ENCODE assay signal across 31 cellular contexts in genomic region chr17:30133197-30133596, GRCh38.
"Had no signal": no experiment of that assay in that cellular context is flagged by ENCODE, and none has a peak within 500 bp of the region (broad histone marks: within the 10 kb centered on the region; RNA-seq: fewer than 3 reads in every experiment).

No MANE protein-coding gene starts in this region.

- H3K4me1 ChIP-seq: ascending aorta, breast epithelium, colonic mucosa had no signal

- H3K36me3 ChIP-seq: breast epithelium, colonic mucosa had no signal

- H3K4me3 ChIP-seq: ascending aorta, breast epithelium, cardiac muscle cell, colonic mucosa had no signal

- H3K27ac Mint-ChIP-seq: activated B cell treated with CpG ODN at 0.5 μM for 24 hours; activated CD4-positive, alpha-beta memory T cell treated with anti-CD3 and anti-CD28 coated beads, Interleukin-2, amount 10 ng/mL, durations not matched to agents 7 days and 5 days; activated CD4-positive, alpha-beta T cell treated with anti-CD3 and anti-CD28 coated beads, Interleukin-2, amount 10 ng/mL, durations not matched to agents 7 days and 5 days; activated naive CD4-positive, alpha-beta T cell treated with anti-CD3 and anti-CD28 coated beads, Interleukin-2, amount 10 ng/mL, durations not matched to agents 7 days and 5 days; activated naive CD4-positive, alpha-beta T cell treated with anti-CD3 and anti-CD28 coated beads, Interleukin-2, amount 50 U/mL, for 72 hours; activated naive CD8-positive, alpha-beta T cell treated with anti-CD3 and anti-CD28 coated beads, Interleukin-2, amount 10 ng/mL, durations not matched to agents 7 days and 5 days; activated T-cell treated with anti-CD3 and anti-CD28 coated beads, Interleukin-2, amount 50 U/mL, for 24 hours; brain; T-helper 1 cell treated with Interleukin-12 subunit alpha and Interleukin-12 subunit beta and Interleukin-4 antibody, amounts not matched to agents 30 μg/mL and 1 μg/mL, for 36 hours; T-helper 2 cell treated with Interferon-gamma antibody and Interleukin-4, amounts not matched to agents 5 μg/mL and 100 μg/mL, for 36 hours had no signal

- H3K4me3 Mint-ChIP-seq: activated B cell treated with CpG ODN at 0.5 μM for 24 hours; activated CD4-positive, alpha-beta memory T cell treated with anti-CD3 and anti-CD28 coated beads, Interleukin-2, amount 10 ng/mL, durations not matched to agents 7 days and 5 days; activated CD4-positive, alpha-beta T cell treated with anti-CD3 and anti-CD28 coated beads for 36 hours; activated CD4-positive, alpha-beta T cell treated with anti-CD3 and anti-CD28 coated beads, Interleukin-2, amount 10 ng/mL, durations not matched to agents 7 days and 5 days; activated naive CD4-positive, alpha-beta T cell treated with anti-CD3 and anti-CD28 coated beads, Interleukin-2, amount 10 ng/mL, durations not matched to agents 7 days and 5 days; activated naive CD8-positive, alpha-beta T cell treated with anti-CD3 and anti-CD28 coated beads, Interleukin-2, amount 10 ng/mL, durations not matched to agents 7 days and 5 days; activated T-cell treated with anti-CD3 and anti-CD28 coated beads, Interleukin-2, amount 50 U/mL, for 24 hours; activated T-cell treated with anti-CD3 and anti-CD28 coated beads, Interleukin-2, amount 50 U/mL, for 72 hours; brain; T-helper 1 cell treated with Interleukin-12 subunit alpha and Interleukin-12 subunit beta and Interleukin-4 antibody, amounts not matched to agents 30 μg/mL and 1 μg/mL, for 36 hours; T-helper 2 cell treated with Interferon-gamma antibody and Interleukin-4, amounts not matched to agents 5 μg/mL and 100 μg/mL, for 36 hours had no signal

- DNase-seq: activated B cell treated with CpG ODN at 0.5 μM for 24 hours; activated CD4-positive, alpha-beta memory T cell treated with anti-CD3 and anti-CD28 coated beads, Interleukin-2, amount 10 ng/mL, durations not matched to agents 7 days and 5 days; activated CD4-positive, alpha-beta T cell treated with anti-CD3 and anti-CD28 coated beads for 36 hours; activated CD4-positive, alpha-beta T cell treated with anti-CD3 and anti-CD28 coated beads, Interleukin-2, amount 10 ng/mL, durations not matched to agents 7 days and 5 days; activated CD4-positive, alpha-beta T cell treated with anti-CD3 and anti-CD28 coated beads, Interleukin-2, amount 50 U/mL, for 4 hours; activated CD8-positive, alpha-beta memory T cell treated with anti-CD3 and anti-CD28 coated beads, Interleukin-2, amount 50 U/mL, for 48 hours; activated gamma-delta T cell; activated naive CD4-positive, alpha-beta T cell; activated naive CD4-positive, alpha-beta T cell treated with anti-CD3 and anti-CD28 coated beads, Interleukin-2, amount 10 ng/mL, durations not matched to agents 7 days and 5 days; activated naive CD8-positive, alpha-beta T cell treated with anti-CD3 and anti-CD28 coated beads, Interleukin-2, amount 10 ng/mL, durations not matched to agents 7 days and 5 days; activated T-cell treated with anti-CD3 and anti-CD28 coated beads for 4 hours; activated T-cell treated with anti-CD3 and anti-CD28 coated beads, Interleukin-2, amount 50 U/mL, for 24 hours; activated T-cell treated with anti-CD3 and anti-CD28 coated beads, Interleukin-2, amount 50 U/mL, for 72 hours; central memory CD4-positive, alpha-beta T cell; cerebellar nuclear complex; colonic mucosa; effector CD8-positive, alpha-beta T cell; foreskin fibroblast; head of caudate nucleus; T1000; WERI-Rb-1 had no signal

- H3K27me3 Mint-ChIP-seq: activated B cell treated with CpG ODN at 0.5 μM for 24 hours; activated CD4-positive, alpha-beta memory T cell treated with anti-CD3 and anti-CD28 coated beads, Interleukin-2, amount 10 ng/mL, durations not matched to agents 7 days and 5 days; activated CD4-positive, alpha-beta T cell treated with anti-CD3 and anti-CD28 coated beads for 36 hours; activated CD4-positive, alpha-beta T cell treated with anti-CD3 and anti-CD28 coated beads, Interleukin-2, amount 10 ng/mL, durations not matched to agents 7 days and 5 days; activated naive CD4-positive, alpha-beta T cell treated with anti-CD3 and anti-CD28 coated beads, Interleukin-2, amount 10 ng/mL, durations not matched to agents 7 days and 5 days; activated naive CD8-positive, alpha-beta T cell treated with anti-CD3 and anti-CD28 coated beads, Interleukin-2, amount 10 ng/mL, durations not matched to agents 7 days and 5 days; activated T-cell treated with anti-CD3 and anti-CD28 coated beads, Interleukin-2, amount 50 U/mL, for 24 hours; brain had no signal

- FAIRE-seq: frontal cortex had no signal

- H3K27me3 ChIP-seq: ascending aorta, breast epithelium, cardiac muscle cell, colonic mucosa had no signal

- H3K27ac ChIP-seq: ascending aorta, breast epithelium, cardiac muscle cell, colonic mucosa, WERI-Rb-1 had no signal

- H3K9me3 ChIP-seq: ascending aorta, breast epithelium, colonic mucosa had no signal

- ATAC-seq: activated CD4-positive, alpha-beta T cell treated with anti-CD3 and anti-CD28 coated beads for 36 hours; activated CD4-positive, CD25-positive, alpha-beta regulatory T cell treated with anti-CD3 and anti-CD28 coated beads, Interleukin-2, amount 50 U/mL, for 24 hours; activated naive CD4-positive, alpha-beta T cell treated with anti-CD3 and anti-CD28 coated beads, Interleukin-2, amount 50 U/mL, for 72 hours; activated T-cell treated with anti-CD3 and anti-CD28 coated beads, Interleukin-2, amount 50 U/mL, for 72 hours; esophagus mucosa had no signal
